In genomic region chr6:129469070-129469662, GRCh38 we compare ENCODE assay signal across 27 cellular contexts.
DNase-seq lines count a peak whose midpoint lies in the region; ATAC-seq, FAIRE-seq and TF ChIP-seq lines count a peak whose summit lies in the region.
"Had no signal": no experiment of that assay in that cellular context is flagged by ENCODE, and none has a peak within 500 bp of the region (broad histone marks: within the 10 kb centered on the region; RNA-seq: fewer than 3 reads in every experiment).

No MANE protein-coding gene starts in this region.

- H3K4me2 ChIP-seq in HepG2 (ENCODE audit: low read depth, low read length): no peak overlapping the region
- H3K4me2 ChIP-seq: A549; BLaER1 treated with 17β-estradiol and CSF1 and Interleukin-3, amounts not matched to agents 10 nM and 100 nM; GM23338 had no signal

- ATAC-seq in HepG2 (peak; percentile 60), right lobe of liver (no peak), RWPE2 (ENCODE audit: low read depth) (peak; percentile 68; the same call in 2 of the 3 replicates), GM21390 (IDR thresholded peaks at IDR 0.05; ENCODE audit: unreplicated experiment) (no peak), upper lobe of right lung (no peak), HG02571 (IDR thresholded peaks at IDR 0.05; ENCODE audit: unreplicated experiment) (no peak)
- ATAC-seq: activated T-helper 17 cell treated with anti-CD3 and anti-CD28 coated beads, Interleukin-2, amount 50 U/mL, for 72 hours; gastrocnemius medialis; GM23338 had no signal

- TF ChIP-seq EP300 in HepG2 (IDR thresholded peaks at IDR 0.05; ENCODE audit: low read depth in 2 of 2, low read length in 2 of 2) (no peak), HepG2 (CRISPR knock-in tag; IDR thresholded peaks at IDR 0.05; ENCODE audit: borderline replicate concordance) (no peak)

- intact Hi-C loops in HepG2 (cut with micrococcal nuclease; ENCODE audit: unreplicated experiment): no loop called here
- intact Hi-C loops in right lobe of liver (cut with DNase I): no loop called here
- intact Hi-C loops in upper lobe of right lung (cut with DNase I): no loop called here

- TF ChIP-seq POLR2A in HepG2 (IDR thresholded peaks at IDR 0.05; ENCODE audit: insufficient read depth in 1 of 2, low read depth in 2 of 2, low read length in 2 of 2): no peak
- TF ChIP-seq POLR2A in right lobe of liver (IDR thresholded peaks at IDR 0.05): no peak

- WGBS in HepG2 (ENCODE audit: low lambda C conversion rate): 9% methylated on average over 3 of the region's 3 CpGs
- 60% methylated on average over 3 of the region's 3 CpGs for WGBS in right lobe of liver (ENCODE audit: insufficient coverage, low coverage, low lambda C conversion rate, missing lambda C conversion rate)

- H3K4me1 ChIP-seq in HepG2 (ENCODE audit: insufficient read depth, low read length) (no peaks in the 10 kb centered on the region), right lobe of liver (no peaks in the 10 kb centered on the region), RWPE2 (ENCODE audit: insufficient read depth, poor library complexity, severe bottlenecking) (no peaks in the 10 kb centered on the region), upper lobe of right lung (no peaks in the 10 kb centered on the region)
- H3K4me1 ChIP-seq: A549; BLaER1 treated with 17β-estradiol and CSF1 and Interleukin-3, amounts not matched to agents 10 nM and 100 nM; gastrocnemius medialis; uterus had no signal

- H3K36me3 ChIP-seq in HepG2 (replicated peaks in 1 of 2; ENCODE audit: control insufficient read depth in 1 of 2, insufficient read depth in 2 of 2, low read length in 2 of 2) (no peaks in the 10 kb centered on the region), right lobe of liver (no peaks in the 10 kb centered on the region), RWPE2 (ENCODE audit: low read depth) (no peaks in the 10 kb centered on the region), upper lobe of right lung (no peaks in the 10 kb centered on the region)
- H3K36me3 ChIP-seq: uterus had no signal

- no peak overlapping the region for H2AFZ ChIP-seq in HepG2 (ENCODE audit: low read length)
- H2AFZ ChIP-seq: GM23338 had no signal

- H3K9ac ChIP-seq in HepG2 (ENCODE audit: insufficient read depth, low read depth, low read length): no peak overlapping the region
- H3K9ac ChIP-seq: BLaER1 treated with 17β-estradiol and CSF1 and Interleukin-3, amounts not matched to agents 10 nM and 100 nM had no signal

- no peaks in the 10 kb centered on the region for H4K20me1 ChIP-seq in HepG2 (ENCODE audit: insufficient read depth, low read length)
- H4K20me1 ChIP-seq: BLaER1 treated with 17β-estradiol and CSF1 and Interleukin-3, amounts not matched to agents 10 nM and 100 nM had no signal

- H3K27ac ChIP-seq in HepG2 (ENCODE audit: extremely low read length, insufficient read depth, low read length) (no peak overlapping the region), right lobe of liver (no peak overlapping the region), RWPE2 (ENCODE audit: poor library complexity, severe bottlenecking) (no peak overlapping the region), upper lobe of right lung (no peak overlapping the region)
- H3K27ac ChIP-seq: A549; BLaER1 treated with 17β-estradiol and CSF1 and Interleukin-3, amounts not matched to agents 10 nM and 100 nM; cardiac muscle cell; dorsolateral prefrontal cortex; gastrocnemius medialis; uterus had no signal

- CTCF ChIA-PET in HepG2 (lab: Yijun Ruan, JAX; ENCODE audit: low intra/inter-chr PET ratio, low total read pairs): no interaction called here

- in situ Hi-C loops in HepG2 (cut with HindIII; ENCODE audit: extremely low pct_ligation_motif_present, low pct_unique_long_range_greater_than_20kb): no loop called here

- TF ChIP-seq CTCF in HepG2 (CRISPR knock-in tag; IDR thresholded peaks at IDR 0.05) (0 out of 2 replicates have a peak, but pooled peaks have one; percentile 10), right lobe of liver (IDR thresholded peaks at IDR 0.05) (no peak), RWPE2 (IDR thresholded peaks at IDR 0.05; ENCODE audit: poor library complexity, severe bottlenecking) (peak; percentile 32), upper lobe of right lung (IDR thresholded peaks at IDR 0.05) (no peak)

- H3K4me3 ChIP-seq in HepG2 (replicated peaks in 1 of 3; ENCODE audit: insufficient read depth in 1 of 3, low read depth in 2 of 3, low read length in 3 of 3) (no peak overlapping the region), right lobe of liver (no peak overlapping the region), RWPE2 (ENCODE audit: severe bottlenecking) (no peak overlapping the region), upper lobe of right lung (no peak overlapping the region)
- H3K4me3 ChIP-seq: A549; BLaER1 treated with 17β-estradiol and CSF1 and Interleukin-3, amounts not matched to agents 10 nM and 100 nM; cardiac muscle cell; dorsolateral prefrontal cortex; gastrocnemius medialis; GM23338; uterus had no signal

- POLR2A ChIA-PET in HepG2 (lab: Yijun Ruan, JAX): no interaction called here

- DNase-seq in HepG2 (ENCODE audit: low spot score) (no peak), right lobe of liver (no peak), RWPE2 (ENCODE audit: low spot score) (no peak), dermis blood vessel endothelial cell (peak; percentile 13), upper lobe of right lung (no peak), NCI-H82 treated with DMSO at 0.1 percent for 48 hours (lab: John Stamatoyannopoulos, UW; ENCODE audit: unreplicated experiment) (no peak)
- DNase-seq: activated CD4-positive, alpha-beta T cell treated with anti-CD3 and anti-CD28 coated beads, Interleukin-2, amount 10 ng/mL, durations not matched to agents 7 days and 5 days; activated naive CD8-positive, alpha-beta T cell treated with anti-CD3 and anti-CD28 coated beads, Interleukin-2, amount 10 ng/mL, durations not matched to agents 7 days and 5 days; dorsolateral prefrontal cortex; gastrocnemius medialis; hypothalamus; kidney; NCI-H1417; NCI-H524 treated with DMSO at 0.1 percent for 48 hours; nucleus accumbens; retina; SHP77; stimulated activated CD4-positive, alpha-beta T cell treated with anti-CD3 and anti-CD28 coated beads, Interleukin-12 subunit alpha, Interleukin-12 subunit beta, amount 100 ng/mL, for 4 hours; uterus had no signal

- FAIRE-seq in HepG2 (lab: Jason Lieb, UNC): no peak
- FAIRE-seq: A549, D721Med, kidney had no signal

- H3K9me3 ChIP-seq in HepG2 (ENCODE audit: low read length) (no peaks in the 10 kb centered on the region), right lobe of liver (no peaks in the 10 kb centered on the region), RWPE2 (ENCODE audit: severe bottlenecking) (no peaks in the 10 kb centered on the region), upper lobe of right lung (no peaks in the 10 kb centered on the region)
- H3K9me3 ChIP-seq: A549; BLaER1 treated with 17β-estradiol and CSF1 and Interleukin-3, amounts not matched to agents 10 nM and 100 nM; gastrocnemius medialis; uterus had no signal

- no peak for TF ChIP-seq RAD21 in HepG2 (CRISPR knock-in tag; IDR thresholded peaks at IDR 0.05)

- H3K79me2 ChIP-seq in HepG2 (ENCODE audit: insufficient read depth, low read length): no peaks in the 10 kb centered on the region

- H3K27me3 ChIP-seq in HepG2 (ENCODE audit: control insufficient read depth in 1 of 2, insufficient read depth in 2 of 2, low read length in 2 of 2): no peaks in the 10 kb centered on the region
- H3K27me3 ChIP-seq in right lobe of liver: no peaks in the 10 kb centered on the region
- no peaks in the 10 kb centered on the region for H3K27me3 ChIP-seq in RWPE2 (ENCODE audit: insufficient read depth, poor library complexity, severe bottlenecking)
- H3K27me3 ChIP-seq in upper lobe of right lung: no peaks in the 10 kb centered on the region
- H3K27me3 ChIP-seq: BLaER1 treated with 17β-estradiol and CSF1 and Interleukin-3, amounts not matched to agents 10 nM and 100 nM; cardiac muscle cell; dorsolateral prefrontal cortex; gastrocnemius medialis; uterus had no signal

- no TSS peak for BruUV-seq in HepG2 (replicated peaks; lab: Mats Ljungman, UMichigan)

TF ChIP-seq in HepG2, 621 proteins besides CTCF, POLR2A, EP300 and RAD21 (continues in another document):
- TF ChIP-seq FOSL2 (CRISPR knock-in tag; IDR thresholded peaks at IDR 0.05) (no peak), ZC3H4 (CRISPR knock-in tag; IDR thresholded peaks at IDR 0.05; ENCODE audit: borderline replicate concordance) (no peak), ZUFSP (CRISPR knock-in tag; IDR thresholded peaks at IDR 0.05; ENCODE audit: borderline replicate concordance) (no peak), ZNF761 (CRISPR knock-in tag; conservative IDR thresholded peaks at IDR 0.05) (no peak), DR1 (CRISPR knock-in tag; IDR thresholded peaks at IDR 0.05) (no peak), RFX3 (CRISPR knock-in tag; IDR thresholded peaks at IDR 0.05) (no peak), PBX3 (CRISPR knock-in tag; IDR thresholded peaks at IDR 0.05; ENCODE audit: borderline replicate concordance) (no peak)

Comparison
In these comparisons a context has a peak if more than half of its experiments do, and no peak if none do; other contexts are left out.
1. ATAC-seq: peak in HepG2 (single experiment) and RWPE2 (single experiment); none in right lobe of liver (0 of 4), GM21390 (single experiment), upper lobe of right lung (single experiment) and HG02571 (single experiment).
2. CTCF ChIP-seq: peak in HepG2 (single experiment) and RWPE2 (single experiment); none in right lobe of liver (0 of 4) and upper lobe of right lung (single experiment).